In the genomic region with DNA sequence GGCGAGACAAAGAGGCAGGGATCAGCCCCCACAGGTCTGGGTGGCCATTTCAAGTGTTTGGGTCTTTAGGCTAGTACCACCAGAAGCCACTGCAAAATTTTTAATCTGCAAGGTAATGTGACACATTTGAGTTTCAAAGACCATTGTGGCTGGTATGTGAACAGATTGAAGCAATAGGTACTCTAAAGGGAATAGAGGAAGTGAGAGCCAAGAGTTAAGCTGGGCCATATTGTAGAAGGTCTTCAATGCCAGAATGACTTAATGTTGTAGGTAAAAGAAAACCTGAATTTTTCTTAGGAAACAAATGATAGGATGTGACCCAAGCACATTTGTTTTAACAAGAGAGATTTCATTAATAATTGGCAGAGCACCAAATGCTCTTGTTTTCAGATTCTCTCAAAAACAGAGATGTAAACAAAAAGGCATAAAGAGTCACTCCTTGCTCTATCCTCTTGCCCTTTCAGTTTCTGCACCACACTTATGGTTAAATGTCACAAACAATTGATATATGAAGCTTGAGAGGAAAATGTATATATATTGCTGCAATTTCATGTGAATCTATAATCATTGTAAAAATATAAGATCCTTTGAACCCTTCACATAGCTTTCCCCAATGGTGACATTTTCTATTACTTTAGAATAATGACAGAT, we compare ENCODE assay signal across 16 cellular contexts.
DNase-seq lines count a peak whose midpoint lies in the region; ATAC-seq lines count a peak whose summit lies in the region.
"Had no signal": no experiment of that assay in that cellular context is flagged by ENCODE, and none has a peak within 500 bp of the region (broad histone marks: within the 10 kb centered on the region; RNA-seq: fewer than 3 reads in every experiment).

No MANE protein-coding gene starts in this region.

- peak; percentile 23 for DNase-seq in MV-4-11 (lab: John Stamatoyannopoulos, UW)
- DNase-seq in stimulated activated CD4-positive, alpha-beta T cell treated with anti-CD3 and anti-CD28 coated beads, Interleukin-4, amount 100 ng/mL, for 1 hour = no peak
- no peak for DNase-seq in hepatic stellate cell (ENCODE audit: low spot score)
- no peak for DNase-seq in left colon
- DNase-seq: activated CD4-positive, alpha-beta T cell treated with anti-CD3 and anti-CD28 coated beads, Interleukin-2, amount 50 U/mL, for 1 hour; activated gamma-delta T cell; gastrocnemius medialis; kidney; NCI-H2107; PC-9; retina; stimulated activated naive CD8-positive, alpha-beta T cell treated with anti-CD3 and anti-CD28 coated beads, Interleukin-15, amount 100 ng/mL, for 72 hours had no signal

- intact Hi-C loops in left colon (cut with DNase I, micrococcal nuclease) = no loop called here

- ATAC-seq in GM18861 (IDR thresholded peaks at IDR 0.05; ENCODE audit: unreplicated experiment) = peak; percentile 51
- ATAC-seq in GM21367 (IDR thresholded peaks at IDR 0.05; ENCODE audit: unreplicated experiment) = peak; percentile 88
- ATAC-seq in HG03039 (IDR thresholded peaks at IDR 0.05; ENCODE audit: unreplicated experiment) = peak; percentile 73
- no peak for ATAC-seq in left colon
- no peak for ATAC-seq in HG03571 (IDR thresholded peaks at IDR 0.05; ENCODE audit: unreplicated experiment)
- ATAC-seq: gastrocnemius medialis; stimulated activated naive CD8-positive, alpha-beta T cell treated with anti-CD3 and anti-CD28 coated beads, Interleukin-15, amount 100 ng/mL, for 72 hours had no signal

Comparison
In these comparisons a context has a peak if more than half of its experiments do, and no peak if none do; other contexts are left out.
1. ATAC-seq: peak in GM18861 (single experiment), GM21367 (single experiment) and HG03039 (single experiment); none in left colon (single experiment) and HG03571 (single experiment).